ENCODE assay signal across 1 cellular context in the genomic region with DNA sequence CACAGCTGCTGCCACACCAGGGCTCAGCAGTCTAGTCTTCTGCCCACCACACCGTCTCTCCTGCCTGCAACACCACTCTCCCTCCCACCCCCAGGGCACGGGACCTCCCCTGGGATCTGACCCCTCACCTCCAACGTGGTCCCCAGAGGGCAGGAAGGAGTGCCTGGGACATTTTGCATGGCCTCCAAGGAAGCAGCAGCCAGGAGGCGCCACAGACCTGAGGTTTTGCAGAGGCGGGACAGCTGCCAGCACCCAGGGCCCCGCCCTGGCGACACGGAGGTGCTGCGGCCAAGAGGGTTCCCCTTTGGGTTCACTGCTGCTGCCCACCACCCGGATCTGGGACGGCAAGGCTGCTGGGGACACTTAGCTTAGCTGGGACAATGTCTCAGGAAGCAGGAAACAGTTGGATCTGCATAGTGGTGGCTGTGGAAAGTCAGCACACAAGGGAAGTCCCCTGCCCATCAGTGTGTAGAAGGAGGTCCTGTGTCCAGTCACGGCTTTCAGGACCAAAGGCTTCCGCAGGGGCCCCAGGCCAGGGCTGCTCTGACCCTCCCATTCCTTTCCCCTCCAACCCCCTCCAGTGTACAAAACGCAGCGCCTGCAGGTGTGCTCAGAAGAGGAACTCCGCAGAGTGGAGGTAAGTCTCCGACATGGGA.
TF ChIP-seq lines count a peak whose summit lies in the region.

No MANE protein-coding gene starts in this region.

TF ChIP-seq in GM12878, 131 proteins besides CTCF, POLR2A, EP300 and RAD21:
- 0 out of 2 replicates have a peak, but pooled peaks have one; percentile 33 for TF ChIP-seq NR2F1 (conservative IDR thresholded peaks at IDR 0.05)
- TF ChIP-seq SMC3 (IDR thresholded peaks at IDR 0.05; ENCODE audit: borderline replicate concordance, low read length): peak; percentile 15; the same call in 1 of the 2 replicates
- TF ChIP-seq NFYA (IDR thresholded peaks at IDR 0.05; ENCODE audit: borderline replicate concordance, low read depth, low read length): no peak
